9 cellular contexts compared by ENCODE assay signal in genomic region chr1:87449348-87449963, GRCh38.
A peak's percentile ranks its signal among the peaks of the same experiment; 100 is the strongest.
DNase-seq lines count a peak whose midpoint lies in the region; ATAC-seq and TF ChIP-seq lines count a peak whose summit lies in the region.
"Had no signal": no experiment of that assay in that cellular context is flagged by ENCODE, and none has a peak within 500 bp of the region (broad histone marks: within the 10 kb centered on the region; RNA-seq: fewer than 3 reads in every experiment).

No MANE protein-coding gene starts in this region.

- no peak overlapping the region for H2AFZ ChIP-seq in PC-3 (ENCODE audit: low read length)

- no peaks in the 10 kb centered on the region for H3K79me2 ChIP-seq in PC-3 (ENCODE audit: low read length)

- no peaks in the 10 kb centered on the region for H3K27me3 ChIP-seq in PC-3 (ENCODE audit: low read length)

- no peaks in the 10 kb centered on the region for H3K36me3 ChIP-seq in PC-3 (ENCODE audit: low read depth, low read length)

- TF ChIP-seq CTCF in PC-3 (conservative IDR thresholded peaks at IDR 0.05; ENCODE audit: low read depth, low read length), result no peak

- intact Hi-C loops in PC-3 (cut with micrococcal nuclease), result no loop called here

- no TSS peak for BruUV-seq in PC-3 (replicated peaks; lab: Mats Ljungman, UMichigan)

- POLR2A ChIA-PET in PC-3 (lab: Charles Lee; ENCODE audit: unreplicated experiment), result no interaction called here

- H3F3A ChIP-seq in PC-3 (ENCODE audit: low read length, unreplicated experiment), result no peaks in the 10 kb centered on the region

- no peaks in the 10 kb centered on the region for H3K4me1 ChIP-seq in PC-3 (ENCODE audit: insufficient read depth, low read length)

- H3K27ac ChIP-seq in PC-3 (ENCODE audit: low read length), result no peak overlapping the region

- H3K9me3 ChIP-seq in PC-3 (ENCODE audit: low read length), result no peaks in the 10 kb centered on the region

- H3K9ac ChIP-seq in PC-3 (ENCODE audit: low read length), result no peak overlapping the region

- DNase-seq in stimulated activated CD4-positive, alpha-beta T cell treated with anti-CD3 and anti-CD28 coated beads, Interleukin-15, amount 100 ng/mL, for 24 hours, result peak; percentile 44
- DNase-seq in stimulated activated CD4-positive, alpha-beta T cell treated with anti-CD3 and anti-CD28 coated beads, Interleukin-4, amount 100 ng/mL, for 1 hour, result no peak
- DNase-seq in PC-3, result peak; percentile 30
- DNase-seq in glomerular visceral epithelial cell (ENCODE audit: extremely low spot score), result peak; percentile 12
- no peak for DNase-seq in stimulated activated naive CD8-positive, alpha-beta T cell treated with anti-CD3 and anti-CD28 coated beads, Interleukin-15, Interleukin-2, amounts not matched to agents 100 U/mL and 50 U/mL, for 24 hours
- DNase-seq in NCI-H2171 (lab: John Stamatoyannopoulos, UW), result no peak
- no peak for DNase-seq in effector CD4-positive, alpha-beta T cell
- DNase-seq: activated naive CD8-positive, alpha-beta T cell treated with anti-CD3 and anti-CD28 coated beads, Interleukin-2, amount 10 ng/mL, durations not matched to agents 7 days and 5 days had no signal

- no peak overlapping the region for H3K4me2 ChIP-seq in PC-3 (ENCODE audit: low read length)

- H4K20me1 ChIP-seq in PC-3 (ENCODE audit: low read length), result no peaks in the 10 kb centered on the region

- CTCF ChIA-PET in PC-3 (lab: Charles Lee), result no interaction called here

- ATAC-seq in HG03045 (IDR thresholded peaks at IDR 0.05; ENCODE audit: unreplicated experiment) (peak; percentile 91), PC-3 (no peak)
- ATAC-seq in stimulated activated naive CD8-positive, alpha-beta T cell treated with anti-CD3 and anti-CD28 coated beads, Interleukin-15, Interleukin-2, amounts not matched to agents 100 U/mL and 50 U/mL, for 24 hours, result peak; percentile 60

- H3K9me2 ChIP-seq in PC-3 (replicated peaks; ENCODE audit: low read length), result no peaks in the 10 kb centered on the region

- no peak overlapping the region for H3K4me3 ChIP-seq in PC-3 (ENCODE audit: low read length)

Comparison
In these comparisons a context has a peak if more than half of its experiments do, and no peak if none do; other contexts are left out.
1. DNase-seq: peak in stimulated activated CD4-positive, alpha-beta T cell treated with anti-CD3 and anti-CD28 coated beads, Interleukin-15, amount 100 ng/mL, for 24 hours (single experiment), PC-3 (single experiment) and glomerular visceral epithelial cell (single experiment); none in stimulated activated CD4-positive, alpha-beta T cell treated with anti-CD3 and anti-CD28 coated beads, Interleukin-4, amount 100 ng/mL, for 1 hour (single experiment), stimulated activated naive CD8-positive, alpha-beta T cell treated with anti-CD3 and anti-CD28 coated beads, Interleukin-15, Interleukin-2, amounts not matched to agents 100 U/mL and 50 U/mL, for 24 hours (single experiment), NCI-H2171 (single experiment) and effector CD4-positive, alpha-beta T cell (single experiment).